Comparison of ENCODE assay signal across 12 cellular contexts in the genomic region with DNA sequence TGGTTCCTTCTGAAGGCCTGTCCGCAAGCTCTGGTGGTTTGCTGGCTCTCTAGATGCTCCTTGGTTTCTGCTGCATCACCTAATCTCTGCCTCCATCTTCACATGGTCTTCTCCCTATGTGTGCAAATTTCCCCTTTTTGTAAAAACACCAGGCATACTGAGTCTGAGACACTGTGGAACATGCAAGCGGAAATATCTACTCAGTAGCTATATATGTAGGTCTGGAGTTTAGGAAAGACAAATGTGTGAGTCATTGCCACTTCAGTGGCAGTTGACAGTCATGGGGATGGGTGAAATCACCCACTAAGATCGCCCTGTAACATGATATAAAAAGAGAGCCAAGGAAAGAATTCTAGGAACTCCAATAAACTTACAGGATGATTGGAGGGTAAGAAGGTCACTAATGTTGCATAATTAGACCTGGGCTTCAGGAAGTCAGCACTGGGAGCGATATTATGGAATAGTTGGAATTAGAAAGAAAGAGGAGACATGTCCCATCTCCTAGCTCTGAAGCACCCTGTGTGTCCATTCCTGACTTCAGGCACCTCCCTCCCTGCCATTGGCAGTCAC. TPM values are rescaled to one million over a fixed set of nuclear protein-coding genes. Genes with fewer than 3 reads are reported as not detected.
A peak's percentile ranks its signal among the peaks of the same experiment; 100 is the strongest.
DNase-seq lines count a peak whose midpoint lies in the region; ATAC-seq, FAIRE-seq and TF ChIP-seq lines count a peak whose summit lies in the region.
"Had no signal": no experiment of that assay in that cellular context is flagged by ENCODE, and none has a peak within 500 bp of the region (broad histone marks: within the 10 kb centered on the region; RNA-seq: fewer than 3 reads in every experiment).

No MANE protein-coding gene starts in this region.

- H3K27me3 Mint-ChIP-seq in activated CD4-positive, alpha-beta memory T cell treated with anti-CD3 and anti-CD28 coated beads for 36 hours, result no peaks in the 10 kb centered on the region
- H3K27me3 Mint-ChIP-seq in activated CD4-positive, alpha-beta memory T cell treated with anti-CD3 and anti-CD28 coated beads, Interleukin-2, amount 10 ng/mL, durations not matched to agents 7 days and 5 days, result peaks cover 2% of the 10 kb centered on the region
- no peaks in the 10 kb centered on the region for H3K27me3 Mint-ChIP-seq in CD8-positive, alpha-beta T cell (ENCODE audit: low read depth)

- peak; percentile 84 for FAIRE-seq in RCC 7860 (lab: Jason Lieb, UNC)
- FAIRE-seq: endothelial cell of umbilical vein had no signal

- intact Hi-C loops in activated CD4-positive, alpha-beta memory T cell treated with anti-CD3 and anti-CD28 coated beads for 36 hours (cut with micrococcal nuclease), result loop anchor here (1.0 kb wide), 2 partner anchors 23 to 33 kb away; partner anchors contain the start of gene UBLCP1
- intact Hi-C loops in CD8-positive, alpha-beta T cell (cut with DNase I, micrococcal nuclease), result no loop called here

- peak overlapping the region; percentile 44 for H3K27ac Mint-ChIP-seq in activated CD4-positive, alpha-beta memory T cell treated with anti-CD3 and anti-CD28 coated beads for 36 hours
- H3K27ac Mint-ChIP-seq in activated CD4-positive, alpha-beta memory T cell treated with anti-CD3 and anti-CD28 coated beads, Interleukin-2, amount 10 ng/mL, durations not matched to agents 7 days and 5 days, result no peak overlapping the region
- H3K27ac Mint-ChIP-seq in stimulated activated effector memory CD8-positive, alpha-beta T cell treated with anti-CD3 and anti-CD28 coated beads, Interleukin-12 subunit alpha, Interleukin-12 subunit beta, amount 100 ng/mL, for 72 hours, result no peak overlapping the region
- H3K27ac Mint-ChIP-seq in CD8-positive, alpha-beta T cell, result no peak overlapping the region

- peak; percentile 82 for ATAC-seq in stimulated activated effector memory CD8-positive, alpha-beta T cell treated with anti-CD3 and anti-CD28 coated beads, Interleukin-12 subunit alpha, Interleukin-12 subunit beta, amount 100 ng/mL, for 72 hours
- no peak for ATAC-seq in CD8-positive, alpha-beta T cell
- no peak for ATAC-seq in HG03460 (IDR thresholded peaks at IDR 0.05; ENCODE audit: unreplicated experiment)

- no peaks in the 10 kb centered on the region for H3K36me3 ChIP-seq in CD8-positive, alpha-beta T cell (ENCODE audit: insufficient read depth, low read length)
- H3K36me3 ChIP-seq: BE2C, upper lobe of left lung had no signal

- peaks cover 10% of the 10 kb centered on the region for H3K4me1 ChIP-seq in CD8-positive, alpha-beta T cell (ENCODE audit: insufficient read depth, low read length)

- H3K27ac ChIP-seq in CD8-positive, alpha-beta T cell (ENCODE audit: low read depth, low read length), result no peak overlapping the region
- H3K27ac ChIP-seq: upper lobe of left lung had no signal

- peak; percentile 25 for DNase-seq in activated CD4-positive, alpha-beta memory T cell treated with anti-CD3 and anti-CD28 coated beads for 36 hours
- DNase-seq in activated CD4-positive, alpha-beta memory T cell treated with anti-CD3 and anti-CD28 coated beads, Interleukin-2, amount 10 ng/mL, durations not matched to agents 7 days and 5 days, result no peak
- DNase-seq in RCC 7860 (ENCODE audit: low spot score) (peak; percentile 85), cerebellar cortex (ENCODE audit: low spot score) (peak; percentile 74), NCI-H2107 treated with DMSO at 0.1 percent for 48 hours (lab: John Stamatoyannopoulos, UW; ENCODE audit: unreplicated experiment) (no peak)
- no peak for DNase-seq in stimulated activated effector memory CD8-positive, alpha-beta T cell treated with anti-CD3 and anti-CD28 coated beads, Interleukin-12 subunit alpha, Interleukin-12 subunit beta, amount 100 ng/mL, for 72 hours (ENCODE audit: low spot score in 2 of 2)
- no peak for DNase-seq in CD8-positive, alpha-beta T cell
- DNase-seq: activated effector memory CD4-positive, alpha-beta T cell treated with anti-CD3 and anti-CD28 coated beads, Interleukin-2, amount 50 U/mL, for 16 hours; BE2C; upper lobe of left lung had no signal

- no peak for TF ChIP-seq CTCF in CD8-positive, alpha-beta T cell (IDR thresholded peaks at IDR 0.05)

- H3K9me3 ChIP-seq in CD8-positive, alpha-beta T cell (ENCODE audit: low read length), result no peaks in the 10 kb centered on the region
- H3K9me3 ChIP-seq: BE2C, upper lobe of left lung had no signal

- CTCF ChIA-PET in activated CD4-positive, alpha-beta memory T cell treated with anti-CD3 and anti-CD28 coated beads for 36 hours (lab: Charles Lee), result interaction anchor here (0.9 to 1.0 kb wide), 2 partner anchors 65 to 83 kb away, joined by 3 read pairs; no protein-coding TSS in a partner anchor
- CTCF ChIA-PET in activated CD4-positive, alpha-beta memory T cell treated with anti-CD3 and anti-CD28 coated beads, Interleukin-2, amount 10 ng/mL, durations not matched to agents 7 days and 5 days (lab: Charles Lee), result no interaction called here
- CTCF ChIA-PET in CD8-positive, alpha-beta T cell (lab: Charles Lee), result no interaction called here

- POLR2A ChIA-PET in activated CD4-positive, alpha-beta memory T cell treated with anti-CD3 and anti-CD28 coated beads for 36 hours (lab: Charles Lee), result interaction anchor here (0.6 to 1.0 kb wide), 2 partner anchors 24 to 216 kb away, joined by 3 read pairs; no protein-coding TSS in a partner anchor
- POLR2A ChIA-PET in activated CD4-positive, alpha-beta memory T cell treated with anti-CD3 and anti-CD28 coated beads, Interleukin-2, amount 10 ng/mL, durations not matched to agents 7 days and 5 days (lab: Charles Lee), result interaction anchor here (1.2 kb wide), 1 partner anchor 33 kb away, joined by 3 read pairs; no protein-coding TSS in a partner anchor
- POLR2A ChIA-PET in CD8-positive, alpha-beta T cell (lab: Charles Lee), result no interaction called here

- no peaks in the 10 kb centered on the region for H3K36me3 Mint-ChIP-seq in activated CD4-positive, alpha-beta memory T cell treated with anti-CD3 and anti-CD28 coated beads for 36 hours
- no peaks in the 10 kb centered on the region for H3K36me3 Mint-ChIP-seq in activated CD4-positive, alpha-beta memory T cell treated with anti-CD3 and anti-CD28 coated beads, Interleukin-2, amount 10 ng/mL, durations not matched to agents 7 days and 5 days (ENCODE audit: low read depth)
- no peaks in the 10 kb centered on the region for H3K36me3 Mint-ChIP-seq in stimulated activated effector memory CD8-positive, alpha-beta T cell treated with anti-CD3 and anti-CD28 coated beads, Interleukin-12 subunit alpha, Interleukin-12 subunit beta, amount 100 ng/mL, for 72 hours
- no peaks in the 10 kb centered on the region for H3K36me3 Mint-ChIP-seq in CD8-positive, alpha-beta T cell

- H3K27me3 ChIP-seq in CD8-positive, alpha-beta T cell (ENCODE audit: insufficient read depth, low read length), result no peaks in the 10 kb centered on the region
- H3K27me3 ChIP-seq: BE2C, upper lobe of left lung had no signal

- peaks cover 42% of the 10 kb centered on the region for H3K4me1 Mint-ChIP-seq in activated CD4-positive, alpha-beta memory T cell treated with anti-CD3 and anti-CD28 coated beads for 36 hours (ENCODE audit: low read depth)
- H3K4me1 Mint-ChIP-seq in activated CD4-positive, alpha-beta memory T cell treated with anti-CD3 and anti-CD28 coated beads, Interleukin-2, amount 10 ng/mL, durations not matched to agents 7 days and 5 days, result peaks cover 16% of the 10 kb centered on the region
- H3K4me1 Mint-ChIP-seq in stimulated activated effector memory CD8-positive, alpha-beta T cell treated with anti-CD3 and anti-CD28 coated beads, Interleukin-12 subunit alpha, Interleukin-12 subunit beta, amount 100 ng/mL, for 72 hours, result peaks cover 12% of the 10 kb centered on the region
- peaks cover 17% of the 10 kb centered on the region for H3K4me1 Mint-ChIP-seq in CD8-positive, alpha-beta T cell (ENCODE audit: low read depth)

- no peak overlapping the region for H3K4me3 Mint-ChIP-seq in activated CD4-positive, alpha-beta memory T cell treated with anti-CD3 and anti-CD28 coated beads for 36 hours
- no peak overlapping the region for H3K4me3 Mint-ChIP-seq in activated CD4-positive, alpha-beta memory T cell treated with anti-CD3 and anti-CD28 coated beads, Interleukin-2, amount 10 ng/mL, durations not matched to agents 7 days and 5 days
- H3K4me3 Mint-ChIP-seq in stimulated activated effector memory CD8-positive, alpha-beta T cell treated with anti-CD3 and anti-CD28 coated beads, Interleukin-12 subunit alpha, Interleukin-12 subunit beta, amount 100 ng/mL, for 72 hours, result no peak overlapping the region
- H3K4me3 Mint-ChIP-seq in CD8-positive, alpha-beta T cell, result no peak overlapping the region

- no peak overlapping the region for H3K4me3 ChIP-seq in CD8-positive, alpha-beta T cell (ENCODE audit: low read depth, low read length)
- H3K4me3 ChIP-seq: upper lobe of left lung had no signal

- H3K9me3 Mint-ChIP-seq in activated CD4-positive, alpha-beta memory T cell treated with anti-CD3 and anti-CD28 coated beads for 36 hours, result no peaks in the 10 kb centered on the region
- H3K9me3 Mint-ChIP-seq in activated CD4-positive, alpha-beta memory T cell treated with anti-CD3 and anti-CD28 coated beads, Interleukin-2, amount 10 ng/mL, durations not matched to agents 7 days and 5 days, result no peaks in the 10 kb centered on the region
- no peaks in the 10 kb centered on the region for H3K9me3 Mint-ChIP-seq in stimulated activated effector memory CD8-positive, alpha-beta T cell treated with anti-CD3 and anti-CD28 coated beads, Interleukin-12 subunit alpha, Interleukin-12 subunit beta, amount 100 ng/mL, for 72 hours
- no peaks in the 10 kb centered on the region for H3K9me3 Mint-ChIP-seq in CD8-positive, alpha-beta T cell

RNA-seq across cellular contexts. Expression of gene UBLCP1, which starts 22.7 kb away (rescaled TPM):
- total RNA-seq in activated CD4-positive, alpha-beta memory T cell treated with anti-CD3 and anti-CD28 coated beads for 36 hours, result 10 to 100 TPM; 32.9 to 34.4 TPM
- 10 to 100 TPM; 27.8 to 31.0 TPM for total RNA-seq in activated CD4-positive, alpha-beta memory T cell treated with anti-CD3 and anti-CD28 coated beads, Interleukin-2, amount 10 ng/mL, durations not matched to agents 7 days and 5 days
- total RNA-seq in CD8-positive, alpha-beta T cell, result 10 to 100 TPM; 16.4 to 19.6 TPM

RNA-seq across cellular contexts. Expression of gene RNF145, which starts 31.0 kb away (rescaled TPM):
- 10 to 100 TPM; 91.4 to 92.6 TPM for total RNA-seq in activated CD4-positive, alpha-beta memory T cell treated with anti-CD3 and anti-CD28 coated beads for 36 hours
- 100 to 1,000 TPM; 126 to 127 TPM for total RNA-seq in activated CD4-positive, alpha-beta memory T cell treated with anti-CD3 and anti-CD28 coated beads, Interleukin-2, amount 10 ng/mL, durations not matched to agents 7 days and 5 days
- 10 to 100 TPM; 62.0 to 72.8 TPM for total RNA-seq in CD8-positive, alpha-beta T cell

Comparison
In these comparisons a context has a peak if more than half of its experiments do, and no peak if none do; other contexts are left out.
1. DNase-seq: peak in activated CD4-positive, alpha-beta memory T cell treated with anti-CD3 and anti-CD28 coated beads for 36 hours (single experiment), RCC 7860 (single experiment) and cerebellar cortex (single experiment); none in activated CD4-positive, alpha-beta memory T cell treated with anti-CD3 and anti-CD28 coated beads, Interleukin-2, amount 10 ng/mL, durations not matched to agents 7 days and 5 days (single experiment), stimulated activated effector memory CD8-positive, alpha-beta T cell treated with anti-CD3 and anti-CD28 coated beads, Interleukin-12 subunit alpha, Interleukin-12 subunit beta, amount 100 ng/mL, for 72 hours (0 of 2), CD8-positive, alpha-beta T cell (0 of 7) and NCI-H2107 treated with DMSO at 0.1 percent for 48 hours (single experiment).